17 cellular contexts compared by ENCODE assay signal in the genomic region with DNA sequence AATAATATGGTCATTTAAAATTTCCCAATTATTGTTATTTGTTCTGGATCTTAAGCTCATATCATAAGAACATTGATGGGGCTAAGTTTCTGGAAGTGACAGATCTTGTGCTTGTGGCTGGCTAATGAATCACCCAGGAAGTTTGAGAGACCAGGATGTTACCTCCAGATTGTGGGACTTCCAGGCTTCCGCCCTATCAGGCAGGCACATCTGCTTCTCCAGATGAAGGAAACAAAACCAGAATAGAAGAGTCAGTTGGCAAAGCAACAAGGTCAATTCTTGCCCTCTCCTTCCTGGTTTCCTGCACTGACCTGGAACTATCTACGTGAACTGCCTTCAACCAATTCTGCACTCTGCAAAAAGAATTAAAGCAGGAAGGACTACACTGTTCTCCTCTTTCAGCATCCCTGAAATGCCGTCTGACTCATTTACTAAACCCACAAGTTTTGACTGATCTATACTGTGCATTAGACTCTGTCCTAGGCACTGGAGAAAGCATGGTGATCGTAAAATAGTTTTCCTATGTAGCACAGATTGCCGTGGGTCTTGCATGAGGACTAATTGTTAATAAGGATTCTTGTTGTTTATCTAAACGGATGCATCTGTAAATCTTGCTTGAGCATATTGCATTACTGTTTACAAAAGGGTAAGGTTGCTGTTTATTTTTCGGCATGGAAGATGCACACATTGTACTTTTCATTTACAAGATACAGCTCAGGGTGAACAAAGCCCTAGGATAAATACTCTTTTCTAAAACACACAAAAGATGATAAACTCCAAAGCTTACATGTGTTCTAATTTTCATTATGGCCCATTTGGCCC.
DNase-seq lines count a peak whose midpoint lies in the region; ATAC-seq, FAIRE-seq and TF ChIP-seq lines count a peak whose summit lies in the region.
"Had no signal": no experiment of that assay in that cellular context is flagged by ENCODE, and none has a peak within 500 bp of the region (broad histone marks: within the 10 kb centered on the region; RNA-seq: fewer than 3 reads in every experiment).

No MANE protein-coding gene starts in this region.

- no peaks in the 10 kb centered on the region for H3K36me3 ChIP-seq in bronchial epithelial cell (ENCODE audit: control insufficient read depth, insufficient read depth, low read length)
- H3K36me3 ChIP-seq in right lobe of liver, result no peaks in the 10 kb centered on the region
- H3K36me3 ChIP-seq in testis (ENCODE audit: low read depth, missing control alignments), result no peaks in the 10 kb centered on the region
- H3K36me3 ChIP-seq: ovary, thyroid gland had no signal

- WGBS in right lobe of liver (ENCODE audit: insufficient coverage, low coverage, low lambda C conversion rate, missing lambda C conversion rate), result 47% methylated on average over 6 of the region's 7 CpGs
- WGBS in testis, 2 donors, result 39 to 65% methylated on average over 7 of the region's 7 CpGs

- H3K9me3 ChIP-seq in right lobe of liver (no peaks in the 10 kb centered on the region), testis (no peaks in the 10 kb centered on the region)
- H3K9me3 ChIP-seq: ovary, thyroid gland had no signal

- FAIRE-seq in bronchial epithelial cell (lab: Jason Lieb, UNC), result peak; percentile 36

- TF ChIP-seq CTCF in bronchial epithelial cell (IDR thresholded peaks at IDR 0.05; ENCODE audit: insufficient read depth, low read length, severe bottlenecking) (no peak), right lobe of liver (IDR thresholded peaks at IDR 0.05) (no peak), testis (IDR thresholded peaks at IDR 0.05) (no peak)

- DNase-seq in CMK (ENCODE audit: low read depth) (peak; percentile 68), LHCN-M2 (ENCODE audit: low read depth) (peak; percentile 61), bronchial epithelial cell (ENCODE audit: low read depth) (peak; percentile 48), right lobe of liver (no peak), testis (no peak), NCI-H1092 (lab: John Stamatoyannopoulos, UW) (no peak), SK-N-DZ (ENCODE audit: low spot score) (no peak)
- DNase-seq: activated T-cell treated with anti-CD3 and anti-CD28 coated beads, Interleukin-2, amount 50 U/mL, for 48 hours; amygdala; islet precursor cell; NCI-H1417 treated with DMSO at 0.1 percent for 48 hours; NCI-H524 treated with DMSO at 0.1 percent for 48 hours; ovary; RPMI8226; T-helper 17 cell; thyroid gland had no signal

- intact Hi-C loops in right lobe of liver (cut with DNase I), result no loop called here
- intact Hi-C loops in testis (cut with DNase I; ENCODE audit: low total_unique reads), result no loop called here

- H3K27ac ChIP-seq in right lobe of liver (no peak overlapping the region), testis (no peak overlapping the region)
- H3K27ac ChIP-seq: ovary, thyroid gland had no signal

- no peak overlapping the region for H3K4me3 ChIP-seq in bronchial epithelial cell (ENCODE audit: low read depth, low read length)
- H3K4me3 ChIP-seq in right lobe of liver, result no peak overlapping the region
- H3K4me3 ChIP-seq in testis, result no peak overlapping the region
- H3K4me3 ChIP-seq: ovary, thyroid gland had no signal

- H3K4me1 ChIP-seq in right lobe of liver (no peaks in the 10 kb centered on the region), testis (no peaks in the 10 kb centered on the region)
- H3K4me1 ChIP-seq: thyroid gland had no signal

- ATAC-seq in right lobe of liver, result peak in 3 of 4 donors; percentile 31 to 63 (median 47)
- no peak for ATAC-seq in GM21786 (IDR thresholded peaks at IDR 0.05; ENCODE audit: unreplicated experiment)
- ATAC-seq: T-helper 17 cell had no signal

- H3K27me3 ChIP-seq in bronchial epithelial cell (ENCODE audit: control insufficient read depth, insufficient read depth, low read length) (no peaks in the 10 kb centered on the region), right lobe of liver (no peaks in the 10 kb centered on the region), testis (no peaks in the 10 kb centered on the region)
- H3K27me3 ChIP-seq: ovary, thyroid gland had no signal

- TF ChIP-seq POLR2A in right lobe of liver (IDR thresholded peaks at IDR 0.05) (no peak), testis (IDR thresholded peaks at IDR 0.05) (no peak)

Comparison
In these comparisons a context has a peak if more than half of its experiments do, and no peak if none do; other contexts are left out.
1. DNase-seq: peak in CMK (single experiment), LHCN-M2 (single experiment) and bronchial epithelial cell (single experiment); none in right lobe of liver (0 of 3), testis (single experiment), NCI-H1092 (single experiment) and SK-N-DZ (single experiment).